17 cellular contexts compared by ENCODE assay signal in genomic region chr13:97214921-97215320, GRCh38. TPM values are rescaled to one million over a fixed set of nuclear protein-coding genes. Genes with fewer than 3 reads are reported as not detected.
A peak's percentile ranks its signal among the peaks of the same experiment; 100 is the strongest.
DNase-seq lines count a peak whose midpoint lies in the region; ATAC-seq and TF ChIP-seq lines count a peak whose summit lies in the region.
"Had no signal": no experiment of that assay in that cellular context is flagged by ENCODE, and none has a peak within 500 bp of the region (broad histone marks: within the 10 kb centered on the region; RNA-seq: fewer than 3 reads in every experiment).

No MANE protein-coding gene starts in this region.

- H3K27me3 ChIP-seq in DND-41 (ENCODE audit: insufficient read depth, low read length, poor library complexity) (no peaks in the 10 kb centered on the region), esophagus muscularis mucosa (no peaks in the 10 kb centered on the region)

- H3K9me3 Mint-ChIP-seq in activated naive CD4-positive, alpha-beta T cell treated with anti-CD3 and anti-CD28 coated beads for 36 hours, result no peaks in the 10 kb centered on the region
- H3K9me3 Mint-ChIP-seq: IgD-negative memory B cell had no signal

- no peak for DNase-seq in DND-41
- DNase-seq in esophagus muscularis mucosa (ENCODE audit: extremely low spot score), result peak; percentile 64
- no peak for DNase-seq in NCI-H1694 treated with DMSO at 0.1 percent for 48 hours (lab: John Stamatoyannopoulos, UW)
- no peak for DNase-seq in activated naive CD4-positive, alpha-beta T cell treated with anti-CD3 and anti-CD28 coated beads for 36 hours
- no peak for DNase-seq in GM13977 (ENCODE audit: low spot score)
- DNase-seq: activated CD8-positive, alpha-beta memory T cell treated with anti-CD3 and anti-CD28 coated beads, Interleukin-2, amount 50 U/mL, for 4 hours; heart right ventricle; NCI-H1048; right cardiac atrium; stimulated activated CD4-positive, alpha-beta T cell treated with anti-CD3 and anti-CD28 coated beads, Interleukin-1b, Interleukin-23, amount 100 ng/mL, for 48 hours had no signal

- H3K4me1 ChIP-seq in DND-41 (ENCODE audit: insufficient read depth, low read length), result peaks cover 35% of the 10 kb centered on the region
- peaks cover 0 to 18% (median 12%) of the 10 kb centered on the region in 4 donors for H3K4me1 ChIP-seq in esophagus muscularis mucosa

- in situ Hi-C loops in GM13977 (cut with MboI; ENCODE audit: low pct_unique_long_range_greater_than_20kb, low sequenced_read_pairs, unreplicated experiment), result no loop called here

- CTCF ChIA-PET in activated naive CD4-positive, alpha-beta T cell treated with anti-CD3 and anti-CD28 coated beads for 36 hours (lab: Charles Lee), result interaction anchor here (0.9 to 1.6 kb wide), 3 partner anchors 8 to 105 kb away, joined by 3 to 5 read pairs (median 3); no protein-coding TSS in a partner anchor

- no peak overlapping the region for H3K9ac ChIP-seq in DND-41 (ENCODE audit: low read depth, low read length)

- ATAC-seq in DND-41 (ENCODE audit: insufficient read depth, low read depth) (no peak; the same call in 2 of the 3 replicates), GM18907 (IDR thresholded peaks at IDR 0.05; ENCODE audit: unreplicated experiment) (peak; percentile 1), HG02938 (IDR thresholded peaks at IDR 0.05; ENCODE audit: unreplicated experiment) (peak; percentile 10)
- ATAC-seq: activated naive CD4-positive, alpha-beta T cell treated with anti-CD3 and anti-CD28 coated beads, Interleukin-2, amount 50 U/mL, for 72 hours; heart right ventricle; right cardiac atrium had no signal

- H3K27ac ChIP-seq in DND-41 (ENCODE audit: low read length) (peak overlapping the region; percentile 8; the same call in 1 of the 2 replicates), esophagus muscularis mucosa (replicated peaks in 1 of 4) (no peak overlapping the region)
- H3K27ac ChIP-seq: heart right ventricle, neutrophil, RWPE1 had no signal

- H3K27ac Mint-ChIP-seq in activated naive CD4-positive, alpha-beta T cell treated with anti-CD3 and anti-CD28 coated beads for 36 hours, result no peak overlapping the region
- H3K27ac Mint-ChIP-seq: activated naive CD4-positive, alpha-beta T cell treated with anti-CD3 and anti-CD28 coated beads, Interleukin-2, amount 50 U/mL, for 72 hours; B cell; IgD-negative memory B cell had no signal

- no peaks in the 10 kb centered on the region for H3K36me3 Mint-ChIP-seq in activated naive CD4-positive, alpha-beta T cell treated with anti-CD3 and anti-CD28 coated beads for 36 hours (ENCODE audit: low read depth)
- H3K36me3 Mint-ChIP-seq: activated naive CD4-positive, alpha-beta T cell treated with anti-CD3 and anti-CD28 coated beads, Interleukin-2, amount 50 U/mL, for 72 hours; IgD-negative memory B cell had no signal

- no peak overlapping the region for H3K4me3 Mint-ChIP-seq in activated naive CD4-positive, alpha-beta T cell treated with anti-CD3 and anti-CD28 coated beads for 36 hours
- H3K4me3 Mint-ChIP-seq: B cell, IgD-negative memory B cell had no signal

- no peaks in the 10 kb centered on the region for H3K27me3 Mint-ChIP-seq in activated naive CD4-positive, alpha-beta T cell treated with anti-CD3 and anti-CD28 coated beads for 36 hours (ENCODE audit: low read depth)

- no peaks in the 10 kb centered on the region for H3K9me3 ChIP-seq in DND-41 (ENCODE audit: insufficient read depth, low read length, severe bottlenecking)
- H3K9me3 ChIP-seq in esophagus muscularis mucosa, result no peaks in the 10 kb centered on the region
- H3K9me3 ChIP-seq: heart right ventricle, neutrophil had no signal

- intact Hi-C loops in esophagus muscularis mucosa (cut with DNase I), result loop anchor here (10.0 kb wide), 1 partner anchor 190 kb away; no protein-coding TSS in a partner anchor
- intact Hi-C loops in activated naive CD4-positive, alpha-beta T cell treated with anti-CD3 and anti-CD28 coated beads for 36 hours (cut with micrococcal nuclease), result no loop called here

- no peak for TF ChIP-seq POLR2A in esophagus muscularis mucosa (IDR thresholded peaks at IDR 0.05; ENCODE audit: low read depth)

- no peak for TF ChIP-seq EP300 in esophagus muscularis mucosa (IDR thresholded peaks at IDR 0.05)

- no peak for TF ChIP-seq CTCF in DND-41 (IDR thresholded peaks at IDR 0.05; ENCODE audit: borderline replicate concordance, extremely low read depth, low read length, poor library complexity, severe bottlenecking)
- TF ChIP-seq CTCF in esophagus muscularis mucosa (IDR thresholded peaks at IDR 0.05), result no peak
- TF ChIP-seq CTCF in GM13977 (IDR thresholded peaks at IDR 0.05; ENCODE audit: extremely low read depth, insufficient read depth, missing control alignments), result no peak

- H2AFZ ChIP-seq in DND-41 (ENCODE audit: low read depth, low read length), result no peak overlapping the region

- H3K4me2 ChIP-seq in DND-41 (ENCODE audit: insufficient read depth, low read length), result no peak overlapping the region

- no peaks in the 10 kb centered on the region for H3K79me2 ChIP-seq in DND-41 (ENCODE audit: insufficient read depth, low read length)

- 75% methylated on average over 3 of the region's 3 CpGs for WGBS in esophagus muscularis mucosa

- H3K36me3 ChIP-seq in DND-41 (ENCODE audit: insufficient read depth, low read length) (no peaks in the 10 kb centered on the region), esophagus muscularis mucosa (no peaks in the 10 kb centered on the region)
- H3K36me3 ChIP-seq: heart right ventricle, neutrophil had no signal

- H3K4me3 ChIP-seq in DND-41 (ENCODE audit: low read depth in 1 of 2, low read length in 2 of 2) (no peak overlapping the region), esophagus muscularis mucosa (no peak overlapping the region)
- H3K4me3 ChIP-seq: heart right ventricle had no signal

- H4K20me1 ChIP-seq in DND-41 (ENCODE audit: insufficient read depth, low read length), result no peaks in the 10 kb centered on the region

- H3K4me1 Mint-ChIP-seq in activated naive CD4-positive, alpha-beta T cell treated with anti-CD3 and anti-CD28 coated beads for 36 hours (ENCODE audit: low read depth), result peaks cover 33% of the 10 kb centered on the region
- H3K4me1 Mint-ChIP-seq: B cell had no signal

RNA-seq across cellular contexts. Expression of gene MBNL2, which starts 7.2 kb away (rescaled TPM):
- total RNA-seq in esophagus muscularis mucosa, result 100 to 1,000 TPM in 2 of 4 donors, 10 to 100 TPM in 2; 92.8 to 132 (median 101) TPM
- total RNA-seq in activated naive CD4-positive, alpha-beta T cell treated with anti-CD3 and anti-CD28 coated beads for 36 hours, result 10 to 100 TPM; 16.8 to 18.8 TPM

Comparison
In these comparisons a context has a peak if more than half of its experiments do, and no peak if none do; other contexts are left out.
1. RNA of gene MBNL2, which starts 7.2 kb away (total RNA-seq): 92.8 to 132 TPM in esophagus muscularis mucosa; 16.8 to 18.8 TPM in activated naive CD4-positive, alpha-beta T cell treated with anti-CD3 and anti-CD28 coated beads for 36 hours; every median in the first group is over 4 times any median in the second.